In genomic region chr9:88749420-88749819, GRCh38 we compare ENCODE assay signal across 18 cellular contexts.
DNase-seq lines count a peak whose midpoint lies in the region; ATAC-seq, FAIRE-seq and TF ChIP-seq lines count a peak whose summit lies in the region.
"Had no signal": no experiment of that assay in that cellular context is flagged by ENCODE, and none has a peak within 500 bp of the region (broad histone marks: within the 10 kb centered on the region; RNA-seq: fewer than 3 reads in every experiment).

No MANE protein-coding gene starts in this region.

- no peaks in the 10 kb centered on the region for H3K36me3 ChIP-seq in CD4-positive, alpha-beta memory T cell (ENCODE audit: insufficient read depth, low read length)
- H3K36me3 ChIP-seq: pancreas had no signal

- TF ChIP-seq CTCF in AG04449 (IDR thresholded peaks at IDR 0.05; ENCODE audit: insufficient read depth, low read length, missing control alignments) = no peak
- no peak for TF ChIP-seq CTCF in fibroblast of pulmonary artery (IDR thresholded peaks at IDR 0.05; ENCODE audit: low read length, missing control alignments)
- no peak for TF ChIP-seq CTCF in nephron progenitor cell (IDR thresholded peaks at IDR 0.05)

- no peaks in the 10 kb centered on the region for H3K4me1 ChIP-seq in CD4-positive, alpha-beta memory T cell (ENCODE audit: insufficient read depth, low read length)

- peaks cover 3% of the 10 kb centered on the region for H3K27me3 Mint-ChIP-seq in nephron progenitor cell (ENCODE audit: low read depth, poor library complexity)
- peaks cover 6 to 11% of the 10 kb centered on the region in 2 donors for H3K27me3 Mint-ChIP-seq in CD4-positive, alpha-beta memory T cell

- no peak for ATAC-seq in HG03095 (IDR thresholded peaks at IDR 0.05; ENCODE audit: unreplicated experiment)

- peaks cover 10% of the 10 kb centered on the region for H3K36me3 Mint-ChIP-seq in nephron progenitor cell (ENCODE audit: low read depth)
- H3K36me3 Mint-ChIP-seq in CD4-positive, alpha-beta memory T cell = no peaks in the 10 kb centered on the region

- no peak overlapping the region for H3K4me3 Mint-ChIP-seq in nephron progenitor cell
- H3K4me3 Mint-ChIP-seq in CD4-positive, alpha-beta memory T cell = no peak overlapping the region

- intact Hi-C loops in CD4-positive, alpha-beta memory T cell (cut with micrococcal nuclease) = no loop called here

- H3K27ac ChIP-seq in CD4-positive, alpha-beta memory T cell (ENCODE audit: low read depth, low read length) = no peak overlapping the region
- H3K27ac ChIP-seq: pancreas had no signal

- DNase-seq in AG04449 (ENCODE audit: low read depth, low spot score) (peak; percentile 69), RCC 7860 (ENCODE audit: low spot score) (peak; percentile 44), fibroblast of pulmonary artery (ENCODE audit: low read depth) (peak; percentile 89), nephron progenitor cell (no peak), GM19238 (ENCODE audit: insufficient read length, low spot score) (no peak)
- DNase-seq in CD4-positive, alpha-beta memory T cell = no peak
- DNase-seq in activated effector memory CD4-positive, alpha-beta T cell treated with Interleukin-2 at 50 U/mL for 16 hours = no peak
- DNase-seq: ACHN, anterior cingulate cortex, midbrain, NCI-H1694 treated with DMSO at 0.1 percent for 48 hours, NCI-H510A treated with DMSO at 0.1 percent for 48 hours, pancreas had no signal

- POLR2A ChIA-PET in AG04449 (lab: Yijun Ruan, JAX) = no interaction called here
- POLR2A ChIA-PET in CD4-positive, alpha-beta memory T cell (lab: Charles Lee; ENCODE audit: partially characterized antibody) = no interaction called here

- CTCF ChIA-PET in AG04449 (lab: Yijun Ruan, JAX) = interaction anchor here (2.0 kb wide), 1 partner anchor 252 kb away, joined by 4 read pairs; no protein-coding TSS in a partner anchor
- CTCF ChIA-PET in CD4-positive, alpha-beta memory T cell (lab: Charles Lee; ENCODE audit: partially characterized antibody) = no interaction called here

- no peaks in the 10 kb centered on the region for H3K27me3 ChIP-seq in CD4-positive, alpha-beta memory T cell (ENCODE audit: insufficient read depth, low read length)
- H3K27me3 ChIP-seq: pancreas had no signal

- peak overlapping the region; percentile 98 for H3K27ac Mint-ChIP-seq in nephron progenitor cell
- H3K27ac Mint-ChIP-seq in CD4-positive, alpha-beta memory T cell = no peak overlapping the region
- H3K27ac Mint-ChIP-seq: activated T-helper 2 cell treated with anti-CD3 and anti-CD28 coated beads, Interferon-gamma antibody, Interleukin-2, Interleukin-4, amounts not matched to agents 10 μg/mL and 5 μg/mL and 100 μg/mL, durations not matched to agents 14 hours and 24 hours and 36 hours had no signal

- FAIRE-seq in RCC 7860 (lab: Jason Lieb, UNC) = no peak
- FAIRE-seq: D721Med, GM18507, islet of Langerhans, pancreas had no signal

- H3K9me3 Mint-ChIP-seq in nephron progenitor cell = peaks cover 23% of the 10 kb centered on the region
- H3K9me3 Mint-ChIP-seq in CD4-positive, alpha-beta memory T cell = peaks cover 0 to 9% (median 0%) of the 10 kb centered on the region in 8 donors
- H3K9me3 Mint-ChIP-seq: activated T-helper 2 cell treated with anti-CD3 and anti-CD28 coated beads, Interferon-gamma antibody, Interleukin-2, Interleukin-4, amounts not matched to agents 10 μg/mL and 5 μg/mL and 100 μg/mL, durations not matched to agents 14 hours and 24 hours and 36 hours had no signal

- H3K4me3 ChIP-seq in AG04449 (ENCODE audit: low read depth, low read length) (no peak overlapping the region), fibroblast of pulmonary artery (replicated peaks; ENCODE audit: low read depth, low read length) (no peak overlapping the region)
- no peak overlapping the region for H3K4me3 ChIP-seq in CD4-positive, alpha-beta memory T cell (ENCODE audit: low read length in 2 of 2)
- H3K4me3 ChIP-seq: pancreas had no signal

- peaks cover 79% of the 10 kb centered on the region for H3K4me1 Mint-ChIP-seq in nephron progenitor cell
- no peaks in the 10 kb centered on the region for H3K4me1 Mint-ChIP-seq in CD4-positive, alpha-beta memory T cell

- H3K9me3 ChIP-seq in CD4-positive, alpha-beta memory T cell (ENCODE audit: control insufficient read depth in 1 of 2, low read length in 2 of 2) = no peaks in the 10 kb centered on the region
- H3K9me3 ChIP-seq: pancreas had no signal

Comparison
In these comparisons a context has a peak if more than half of its experiments do, and no peak if none do; other contexts are left out.
1. DNase-seq: peak in AG04449 (single experiment), RCC 7860 (single experiment) and fibroblast of pulmonary artery (single experiment); none in nephron progenitor cell (single experiment), GM19238 (single experiment), CD4-positive, alpha-beta memory T cell (0 of 5) and activated effector memory CD4-positive, alpha-beta T cell treated with Interleukin-2 at 50 U/mL for 16 hours (single experiment).